ENCODE assay signal across 9 cellular contexts in genomic region chr1:220300442-220301121, GRCh38. TPM values are rescaled to one million over a fixed set of nuclear protein-coding genes. Genes with fewer than 3 reads are reported as not detected.
DNase-seq lines count a peak whose midpoint lies in the region; ATAC-seq, FAIRE-seq and TF ChIP-seq lines count a peak whose summit lies in the region.
"Had no signal": no experiment of that assay in that cellular context is flagged by ENCODE, and none has a peak within 500 bp of the region (broad histone marks: within the 10 kb centered on the region; RNA-seq: fewer than 3 reads in every experiment).

No MANE protein-coding gene starts in this region.

- H3K4me3 Mint-ChIP-seq in activated CD4-positive, alpha-beta memory T cell treated with anti-CD3 and anti-CD28 coated beads for 36 hours, result no peak overlapping the region
- H3K4me3 Mint-ChIP-seq: activated naive CD4-positive, alpha-beta T cell treated with anti-CD3 and anti-CD28 coated beads, Interleukin-2, amount 50 U/mL, for 24 hours had no signal

- FAIRE-seq in HepG2 (lab: Jason Lieb, UNC), result no peak

- CTCF ChIA-PET in HepG2 (lab: Yijun Ruan, JAX; ENCODE audit: low intra/inter-chr PET ratio, low total read pairs), result no interaction called here
- CTCF ChIA-PET in activated CD4-positive, alpha-beta memory T cell treated with anti-CD3 and anti-CD28 coated beads for 36 hours (lab: Charles Lee), result interaction anchor here (0.6 kb wide), 1 partner anchor 336 kb away, joined by 5 read pairs; no protein-coding TSS in a partner anchor

- H3K27ac ChIP-seq in coronary artery, result peak overlapping the region; percentile 67 to 70
- no peak overlapping the region for H3K27ac ChIP-seq in HepG2 (ENCODE audit: extremely low read length, insufficient read depth, low read length)
- peak overlapping the region; percentile 69 to 71 for H3K27ac ChIP-seq in tibial artery

- intact Hi-C loops in HepG2 (cut with micrococcal nuclease; ENCODE audit: unreplicated experiment), result no loop called here
- intact Hi-C loops in tibial artery (cut with DNase I; ENCODE audit: low total_unique reads), result no loop called here
- intact Hi-C loops in activated CD4-positive, alpha-beta memory T cell treated with anti-CD3 and anti-CD28 coated beads for 36 hours (cut with micrococcal nuclease), result no loop called here

- 18% methylated on average over 7 of the region's 7 CpGs for WGBS in HepG2 (ENCODE audit: low lambda C conversion rate)

- no peak overlapping the region for H2AFZ ChIP-seq in HepG2 (ENCODE audit: low read length)

- peak overlapping the region; percentile 35; the same call in 1 of the 2 replicates for H3K4me2 ChIP-seq in HepG2 (ENCODE audit: low read depth, low read length)

- H3K9me3 ChIP-seq in BE2C (no peaks in the 10 kb centered on the region), HepG2 (ENCODE audit: low read length) (no peaks in the 10 kb centered on the region), tibial artery (no peaks in the 10 kb centered on the region)

- H3K9me3 Mint-ChIP-seq in activated CD4-positive, alpha-beta memory T cell treated with anti-CD3 and anti-CD28 coated beads for 36 hours, result no peaks in the 10 kb centered on the region

- no peak overlapping the region for H3K9ac ChIP-seq in HepG2 (ENCODE audit: insufficient read depth, low read depth, low read length)

- no peak for TF ChIP-seq EP300 in HepG2 (IDR thresholded peaks at IDR 0.05; ENCODE audit: low read depth in 2 of 2, low read length in 2 of 2)
- TF ChIP-seq EP300 in HepG2 (CRISPR knock-in tag; IDR thresholded peaks at IDR 0.05; ENCODE audit: borderline replicate concordance), result no peak

- TF ChIP-seq CTCF in BE2C (IDR thresholded peaks at IDR 0.05; ENCODE audit: low read depth, low read length), result no peak
- TF ChIP-seq CTCF in coronary artery (IDR thresholded peaks at IDR 0.05), result no peak
- TF ChIP-seq CTCF in HepG2 (CRISPR knock-in tag; IDR thresholded peaks at IDR 0.05), result no peak
- no peak for TF ChIP-seq CTCF in tibial artery (IDR thresholded peaks at IDR 0.05)

- peak; percentile 32 for DNase-seq in BE2C
- peak; percentile 53 for DNase-seq in NCI-H2227 (lab: John Stamatoyannopoulos, UW; ENCODE audit: unreplicated experiment)
- peak; percentile 82 for DNase-seq in coronary artery (ENCODE audit: low spot score)
- peak; percentile 13 for DNase-seq in HepG2 (ENCODE audit: low spot score)
- DNase-seq in tibial artery, result peak; percentile 85 to 87
- DNase-seq in activated CD4-positive, alpha-beta memory T cell treated with anti-CD3 and anti-CD28 coated beads for 36 hours, result no peak
- DNase-seq in NCI-H2081 treated with DMSO at 0.1 percent for 48 hours (lab: John Stamatoyannopoulos, UW), result no peak

- in situ Hi-C loops in HepG2 (cut with HindIII; ENCODE audit: extremely low pct_ligation_motif_present, low pct_unique_long_range_greater_than_20kb), result no loop called here

- H3K27me3 Mint-ChIP-seq in activated CD4-positive, alpha-beta memory T cell treated with anti-CD3 and anti-CD28 coated beads for 36 hours, result peaks cover 5% of the 10 kb centered on the region

- H3K4me1 ChIP-seq in BE2C (no peaks in the 10 kb centered on the region), HepG2 (ENCODE audit: insufficient read depth, low read length) (no peaks in the 10 kb centered on the region), tibial artery (peaks cover 0 to 12% (median 4%) of the 10 kb centered on the region in 4 donors)

- H3K27me3 ChIP-seq in BE2C (no peaks in the 10 kb centered on the region; the same call in 1 of the 2 replicates), HepG2 (ENCODE audit: control insufficient read depth in 1 of 2, insufficient read depth in 2 of 2, low read length in 2 of 2) (no peaks in the 10 kb centered on the region), tibial artery (no peaks in the 10 kb centered on the region)

- H3K4me1 Mint-ChIP-seq in activated CD4-positive, alpha-beta memory T cell treated with anti-CD3 and anti-CD28 coated beads for 36 hours (ENCODE audit: low read depth), result no peaks in the 10 kb centered on the region
- H3K4me1 Mint-ChIP-seq: activated naive CD4-positive, alpha-beta T cell treated with anti-CD3 and anti-CD28 coated beads, Interleukin-2, amount 50 U/mL, for 24 hours had no signal

- no peak for TF ChIP-seq RAD21 in HepG2 (CRISPR knock-in tag; IDR thresholded peaks at IDR 0.05)

- H3K27ac Mint-ChIP-seq in activated CD4-positive, alpha-beta memory T cell treated with anti-CD3 and anti-CD28 coated beads for 36 hours, result no peak overlapping the region
- H3K27ac Mint-ChIP-seq: activated naive CD4-positive, alpha-beta T cell treated with anti-CD3 and anti-CD28 coated beads, Interleukin-2, amount 50 U/mL, for 24 hours had no signal

- POLR2A ChIA-PET in HepG2 (lab: Yijun Ruan, JAX), result interaction anchor here (1.4 kb wide), 1 partner anchor 29 kb away, joined by 4 read pairs; the partner anchor contains the start of gene RAB3GAP2
- POLR2A ChIA-PET in activated CD4-positive, alpha-beta memory T cell treated with anti-CD3 and anti-CD28 coated beads for 36 hours (lab: Charles Lee), result no interaction called here

- no peak for ATAC-seq in HepG2
- no peak for ATAC-seq in GM18519 (IDR thresholded peaks at IDR 0.05; ENCODE audit: low FRiP score, unreplicated experiment)

- H3K36me3 ChIP-seq in BE2C (no peaks in the 10 kb centered on the region), HepG2 (replicated peaks in 1 of 2; ENCODE audit: control insufficient read depth in 1 of 2, insufficient read depth in 2 of 2, low read length in 2 of 2) (no peaks in the 10 kb centered on the region), tibial artery (no peaks in the 10 kb centered on the region)

- H3K36me3 Mint-ChIP-seq in activated CD4-positive, alpha-beta memory T cell treated with anti-CD3 and anti-CD28 coated beads for 36 hours, result no peaks in the 10 kb centered on the region

- no peak for TF ChIP-seq POLR2A in HepG2 (IDR thresholded peaks at IDR 0.05; ENCODE audit: insufficient read depth in 1 of 2, low read depth in 2 of 2, low read length in 2 of 2)

- BruUV-seq in HepG2 (replicated peaks; lab: Mats Ljungman, UMichigan), result no TSS peak

- no peak overlapping the region for H3K4me3 ChIP-seq in BE2C (ENCODE audit: low read depth, low read length)
- H3K4me3 ChIP-seq in coronary artery, result peak overlapping the region; percentile 33
- no peak overlapping the region for H3K4me3 ChIP-seq in HepG2 (replicated peaks in 1 of 3; ENCODE audit: insufficient read depth in 1 of 3, low read depth in 2 of 3, low read length in 3 of 3)
- peak overlapping the region in 1 of 2 donors; percentile 10 for H3K4me3 ChIP-seq in tibial artery

- no peaks in the 10 kb centered on the region for H3K79me2 ChIP-seq in HepG2 (ENCODE audit: insufficient read depth, low read length)

- no peaks in the 10 kb centered on the region for H4K20me1 ChIP-seq in HepG2 (ENCODE audit: insufficient read depth, low read length)

TF ChIP-seq in HepG2, 621 proteins besides CTCF, POLR2A, EP300 and RAD21 (continues in another document):
- TF ChIP-seq, protein P1, sequence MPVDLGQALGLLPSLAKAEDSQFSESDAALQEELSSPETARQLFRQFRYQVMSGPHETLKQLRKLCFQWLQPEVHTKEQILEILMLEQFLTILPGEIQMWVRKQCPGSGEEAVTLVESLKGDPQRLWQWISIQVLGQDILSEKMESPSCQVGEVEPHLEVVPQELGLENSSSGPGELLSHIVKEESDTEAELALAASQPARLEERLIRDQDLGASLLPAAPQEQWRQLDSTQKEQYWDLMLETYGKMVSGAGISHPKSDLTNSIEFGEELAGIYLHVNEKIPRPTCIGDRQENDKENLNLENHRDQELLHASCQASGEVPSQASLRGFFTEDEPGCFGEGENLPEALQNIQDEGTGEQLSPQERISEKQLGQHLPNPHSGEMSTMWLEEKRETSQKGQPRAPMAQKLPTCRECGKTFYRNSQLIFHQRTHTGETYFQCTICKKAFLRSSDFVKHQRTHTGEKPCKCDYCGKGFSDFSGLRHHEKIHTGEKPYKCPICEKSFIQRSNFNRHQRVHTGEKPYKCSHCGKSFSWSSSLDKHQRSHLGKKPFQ (CRISPR knock-in tag; IDR thresholded peaks at IDR 0.05; ENCODE audit: insufficient replicate concordance), result no peak
- no peak for TF ChIP-seq RORA (CRISPR knock-in tag; IDR thresholded peaks at IDR 0.05)

RNA-seq across cellular contexts. Expression of gene RAB3GAP2, which starts 28.3 kb away (rescaled TPM):
- 22.3 TPM for polyA plus RNA-seq in BE2C (2012; ENCODE audit: insufficient read depth, insufficient read length, low read depth)
- total RNA-seq in HepG2 (2016; rRNA removed; fragmentation: Illumina TruSeq; extraction: Trizol), result 25.0 and 34.2 TPM in 2 replicates
- total RNA-seq in HepG2 (2016; cell fraction: cytosol; rRNA removed; fragmentation: Illumina TruSeq; extraction: Trizol; ENCODE audit: low read depth), result 3.0 and 4.3 TPM in 2 replicates
- total RNA-seq in HepG2 (2016; cell fraction: insoluble cytoplasmic fraction; rRNA removed; fragmentation: Illumina TruSeq; extraction: Trizol), result 23.7 and 27.2 TPM in 2 replicates
- total RNA-seq in HepG2 (2016; cell fraction: membrane; rRNA removed; fragmentation: Illumina TruSeq; extraction: Trizol), result 7.6 and 8.8 TPM in 2 replicates
- 32.3 and 37.1 TPM in 2 replicates for total RNA-seq in HepG2 (2016; cell fraction: nucleus; rRNA removed; fragmentation: Illumina TruSeq; extraction: Trizol)
- polyA plus RNA-seq in HepG2 (2011; rRNA removed), result 16.2 and 22.6 TPM in 2 replicates
- 7.8 and 9.2 TPM in 2 replicates for polyA plus RNA-seq in HepG2 (2011; cell fraction: cytosol; rRNA removed)
- polyA plus RNA-seq in HepG2 (2011; cell fraction: nucleus; rRNA removed), result 18.5 and 18.9 TPM in 2 replicates
- polyA plus RNA-seq in HepG2 (2012), result 14.1 and 15.5 TPM in 2 replicates
- polyA plus RNA-seq in HepG2 (2016; cell fraction: cytosol; fragmentation: Illumina TruSeq; extraction: Trizol; ENCODE audit: low read depth), result 0.96 and 1.1 TPM in 2 replicates
- polyA plus RNA-seq in HepG2 (2016; cell fraction: insoluble cytoplasmic fraction; fragmentation: Illumina TruSeq; extraction: Trizol; ENCODE audit: low read depth), result 13.9 and 14.7 TPM in 2 replicates
- polyA plus RNA-seq in HepG2 (2016; cell fraction: membrane; fragmentation: Illumina TruSeq; extraction: Trizol; ENCODE audit: low read depth), result 2.2 and 2.5 TPM in 2 replicates
- 29.6 and 30.6 TPM in 2 replicates for polyA plus RNA-seq in HepG2 (2016; cell fraction: nucleus; fragmentation: Illumina TruSeq; extraction: Trizol; ENCODE audit: insufficient read depth, low read depth)
- polyA minus RNA-seq in HepG2 (2011; rRNA and poly(A)+ RNA removed; ENCODE audit: low replicate concordance), result 66.6 and 87.3 TPM in 2 replicates
- polyA minus RNA-seq in HepG2 (2011; cell fraction: cytosol; rRNA and poly(A)+ RNA removed), result 24.9 and 27.7 TPM in 2 replicates
- 47.5 and 55.6 TPM in 2 replicates for polyA minus RNA-seq in HepG2 (2011; cell fraction: nucleus; rRNA and poly(A)+ RNA removed)
- total RNA-seq in activated CD4-positive, alpha-beta memory T cell treated with anti-CD3 and anti-CD28 coated beads for 36 hours, result 10 to 100 TPM; 46.1 to 46.5 TPM

Comparison
In these comparisons a context has a peak if more than half of its experiments do, and no peak if none do; other contexts are left out.
1. DNase-seq: peak in BE2C (single experiment), NCI-H2227 (single experiment), coronary artery (single experiment), HepG2 (single experiment) and tibial artery (2 of 2); none in activated CD4-positive, alpha-beta memory T cell treated with anti-CD3 and anti-CD28 coated beads for 36 hours (single experiment) and NCI-H2081 treated with DMSO at 0.1 percent for 48 hours (single experiment).